Comparison of ENCODE assay signal across 10 cellular contexts in genomic region chr2:160473508-160474318, GRCh38. TPM values are rescaled to one million over a fixed set of nuclear protein-coding genes. Genes with fewer than 3 reads are reported as not detected.
DNase-seq lines count a peak whose midpoint lies in the region; ATAC-seq and TF ChIP-seq lines count a peak whose summit lies in the region.
"Had no signal": no experiment of that assay in that cellular context is flagged by ENCODE, and none has a peak within 500 bp of the region (broad histone marks: within the 10 kb centered on the region; RNA-seq: fewer than 3 reads in every experiment).

No MANE protein-coding gene starts in this region.

- H3K27ac Mint-ChIP-seq in T-helper 2 cell treated with Interferon-gamma antibody and Interleukin-4, amounts not matched to agents 5 μg/mL and 100 μg/mL, for 36 hours: peak overlapping the region; percentile 64
- H3K27ac Mint-ChIP-seq in HFFc6: peak overlapping the region; percentile 79
- peak overlapping the region in 8 of 10 donors; percentile 48 to 83 (median 76) for H3K27ac Mint-ChIP-seq in naive thymus-derived CD8-positive, alpha-beta T cell
- H3K27ac Mint-ChIP-seq: immature natural killer cell, natural killer cell had no signal

- TF ChIP-seq CTCF in HFFc6 (IDR thresholded peaks at IDR 0.05): no peak
- no peak for TF ChIP-seq CTCF in choroid plexus epithelial cell (conservative IDR thresholded peaks at IDR 0.05; ENCODE audit: low read depth, low read length)

- peak overlapping the region; percentile 59 for H3K4me3 Mint-ChIP-seq in T-helper 2 cell treated with Interferon-gamma antibody and Interleukin-4, amounts not matched to agents 5 μg/mL and 100 μg/mL, for 36 hours
- H3K4me3 Mint-ChIP-seq in HFFc6: no peak overlapping the region; the same call in 1 of the 2 replicates
- H3K4me3 Mint-ChIP-seq in naive thymus-derived CD8-positive, alpha-beta T cell: peak overlapping the region in 7 of 10 donors; percentile 2 to 44 (median 15)
- H3K4me3 Mint-ChIP-seq: immature natural killer cell, natural killer cell had no signal

- H3K4me1 Mint-ChIP-seq in T-helper 2 cell treated with Interferon-gamma antibody and Interleukin-4, amounts not matched to agents 5 μg/mL and 100 μg/mL, for 36 hours (ENCODE audit: low read depth): peaks cover 60% of the 10 kb centered on the region
- peaks cover 83% of the 10 kb centered on the region for H3K4me1 Mint-ChIP-seq in HFFc6 (ENCODE audit: low read depth)
- H3K4me1 Mint-ChIP-seq in naive thymus-derived CD8-positive, alpha-beta T cell: peaks cover 26 to 67% (median 54%) of the 10 kb centered on the region in 4 donors
- H3K4me1 Mint-ChIP-seq: immature natural killer cell, natural killer cell had no signal

- POLR2A ChIA-PET in naive thymus-derived CD8-positive, alpha-beta T cell (lab: Charles Lee): no interaction called here

- no peak overlapping the region for H3K4me3 ChIP-seq in choroid plexus epithelial cell (ENCODE audit: low read depth, low read length)

- ATAC-seq in naive thymus-derived CD8-positive, alpha-beta T cell: no peak
- ATAC-seq in GM21528 (IDR thresholded peaks at IDR 0.05; ENCODE audit: low FRiP score, unreplicated experiment): no peak
- ATAC-seq: natural killer cell had no signal

- no peak for DNase-seq in T-helper 2 cell treated with Interferon-gamma antibody and Interleukin-4, amounts not matched to agents 5 μg/mL and 100 μg/mL, for 36 hours (ENCODE audit: low spot score)
- DNase-seq in T-helper 2 cell (no peak), HFFc6 (no peak), choroid plexus epithelial cell (ENCODE audit: low read depth) (peak; percentile 25), KBM-7 (no peak), NCI-H1694 treated with DMSO at 0.1 percent for 48 hours (lab: John Stamatoyannopoulos, UW) (no peak)
- DNase-seq in naive thymus-derived CD8-positive, alpha-beta T cell: peak in 1 of 10 donors; percentile 20
- DNase-seq: immature natural killer cell, natural killer cell had no signal

- no peaks in the 10 kb centered on the region for H3K9me3 Mint-ChIP-seq in T-helper 2 cell treated with Interferon-gamma antibody and Interleukin-4, amounts not matched to agents 5 μg/mL and 100 μg/mL, for 36 hours
- H3K9me3 Mint-ChIP-seq in HFFc6: no peaks in the 10 kb centered on the region
- H3K9me3 Mint-ChIP-seq in naive thymus-derived CD8-positive, alpha-beta T cell: no peaks in the 10 kb centered on the region
- H3K9me3 Mint-ChIP-seq: immature natural killer cell, natural killer cell had no signal

- H3K27me3 Mint-ChIP-seq in T-helper 2 cell treated with Interferon-gamma antibody and Interleukin-4, amounts not matched to agents 5 μg/mL and 100 μg/mL, for 36 hours (ENCODE audit: low read depth): no peaks in the 10 kb centered on the region
- no peaks in the 10 kb centered on the region for H3K27me3 Mint-ChIP-seq in HFFc6 (ENCODE audit: insufficient read depth)
- H3K27me3 Mint-ChIP-seq in naive thymus-derived CD8-positive, alpha-beta T cell: no peaks in the 10 kb centered on the region

- peaks cover 12% of the 10 kb centered on the region for H3K36me3 Mint-ChIP-seq in T-helper 2 cell treated with Interferon-gamma antibody and Interleukin-4, amounts not matched to agents 5 μg/mL and 100 μg/mL, for 36 hours (ENCODE audit: low read depth)
- H3K36me3 Mint-ChIP-seq in HFFc6 (ENCODE audit: low read depth): peaks cover 8% of the 10 kb centered on the region; the same call in 1 of the 2 replicates
- H3K36me3 Mint-ChIP-seq in naive thymus-derived CD8-positive, alpha-beta T cell: peaks cover 0 to 1% (median 0%) of the 10 kb centered on the region in 3 donors
- H3K36me3 Mint-ChIP-seq: immature natural killer cell, natural killer cell had no signal

- in situ Hi-C loops in KBM-7 (cut with MboI; ENCODE audit: low pct_unique_long_range_greater_than_20kb, low sequenced_read_pairs): no loop called here

RNA-seq across cellular contexts. Expression of gene RBMS1, which starts 19.9 kb away (rescaled TPM):
- 100 to 1,000 TPM in 3 of 6 experiments, 10 to 100 TPM in 3; 88.7 to 111 (median 96.1) TPM for total RNA-seq in HFFc6 (2021; fragmentation: NEBNext Ultra II Directional; extraction: Animal tissue kit (Norgen Biotek cat#: 25700))
- 100 to 1,000 TPM; 106 TPM for total RNA-seq in naive thymus-derived CD8-positive, alpha-beta T cell
- polyA plus RNA-seq in naive thymus-derived CD8-positive, alpha-beta T cell: 100 to 1,000 TPM in 2 of 3 donors, 10 to 100 TPM in 1; 80.0 to 125 (median 110) TPM
